In the genomic region with DNA sequence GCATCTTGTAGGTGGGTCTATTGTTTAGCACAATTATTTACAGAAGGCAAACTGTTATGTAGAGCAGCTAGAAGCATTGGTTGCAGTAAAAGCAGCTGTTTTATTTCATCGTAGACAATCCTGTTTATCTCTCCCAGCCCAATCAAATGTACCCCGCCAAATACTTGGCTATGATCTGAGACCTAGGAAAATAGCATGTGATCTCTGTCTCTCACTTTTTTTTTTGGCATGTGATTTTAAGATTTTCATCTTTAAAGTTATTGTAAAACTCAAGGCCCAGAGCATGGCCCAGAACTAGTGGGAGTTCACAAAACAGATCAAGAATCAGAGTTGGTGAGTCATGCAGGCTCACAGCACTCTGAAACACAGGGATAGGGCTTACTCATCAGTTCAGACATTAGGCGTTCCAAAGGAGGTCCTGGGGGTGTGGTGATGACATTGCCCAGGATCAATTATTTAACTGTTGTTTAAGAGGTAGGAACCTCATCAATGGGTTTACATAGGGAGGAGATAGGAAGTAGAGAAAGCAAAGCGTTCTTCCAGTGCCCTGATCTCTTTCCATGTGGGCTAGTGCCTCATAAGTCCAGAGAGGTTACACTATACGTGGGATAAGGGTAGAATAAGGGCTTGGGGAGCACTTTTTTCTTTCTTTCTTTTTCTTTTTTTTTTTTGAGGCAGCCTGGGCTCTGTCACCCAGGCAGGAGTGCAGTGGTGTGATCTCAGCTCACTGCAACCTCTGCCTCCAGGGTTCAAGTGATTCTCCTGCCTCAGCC, we compare ENCODE assay signal across 8 cellular contexts. TPM values are rescaled to one million over a fixed set of nuclear protein-coding genes. Genes with fewer than 3 reads are reported as not detected.
DNase-seq lines count a peak whose midpoint lies in the region; ATAC-seq and TF ChIP-seq lines count a peak whose summit lies in the region.

No MANE protein-coding gene starts in this region.

- DNase-seq in activated CD4-positive, alpha-beta T cell treated with anti-CD3 and anti-CD28 coated beads for 36 hours: peak; percentile 38
- DNase-seq in activated CD4-positive, alpha-beta T cell treated with anti-CD3 and anti-CD28 coated beads, Interleukin-2, amount 50 U/mL, for 4 hours: no peak
- DNase-seq in WTC11 (ENCODE audit: low spot score) (no peak), left ventricle myocardium superior (no peak), smooth muscle cell of the brain vasculature (ENCODE audit: low read depth, low spot score) (peak; percentile 55), NCI-H1930 (lab: John Stamatoyannopoulos, UW) (no peak)
- no peak for DNase-seq in stimulated activated naive CD4-positive, alpha-beta T cell (lab: John Stamatoyannopoulos, UW)

- H3K4me3 Mint-ChIP-seq in activated CD4-positive, alpha-beta T cell treated with anti-CD3 and anti-CD28 coated beads for 36 hours: no peak overlapping the region
- H3K4me3 Mint-ChIP-seq in WTC11: no peak overlapping the region

- peak; percentile 89 for ATAC-seq in activated CD4-positive, alpha-beta T cell treated with anti-CD3 and anti-CD28 coated beads for 36 hours
- ATAC-seq in WTC11 (peak; percentile 44), left ventricle myocardium superior (peak; percentile 85), HG02623 (IDR thresholded peaks at IDR 0.05; ENCODE audit: unreplicated experiment) (no peak)

- H3K9me3 Mint-ChIP-seq in activated CD4-positive, alpha-beta T cell treated with anti-CD3 and anti-CD28 coated beads for 36 hours (ENCODE audit: low read depth): no peaks in the 10 kb centered on the region
- H3K9me3 Mint-ChIP-seq in WTC11: peaks cover 12% of the 10 kb centered on the region

- POLR2A ChIA-PET in activated CD4-positive, alpha-beta T cell treated with anti-CD3 and anti-CD28 coated beads for 36 hours (lab: Charles Lee): interaction anchor here (0.7 kb wide), 1 partner anchor 387 kb away, joined by 14 read pairs; no protein-coding TSS in a partner anchor
- POLR2A ChIA-PET in WTC11 (lab: Charles Lee): no interaction called here

- peaks cover 13% of the 10 kb centered on the region for H3K4me1 Mint-ChIP-seq in activated CD4-positive, alpha-beta T cell treated with anti-CD3 and anti-CD28 coated beads for 36 hours
- peaks cover 23% of the 10 kb centered on the region for H3K4me1 Mint-ChIP-seq in WTC11

- no peak overlapping the region for H3K27ac Mint-ChIP-seq in activated CD4-positive, alpha-beta T cell treated with anti-CD3 and anti-CD28 coated beads for 36 hours
- H3K27ac Mint-ChIP-seq in WTC11: peak overlapping the region; percentile 50; the same call in 1 of the 2 replicates

- no peak for TF ChIP-seq CTCF in WTC11 (IDR thresholded peaks at IDR 0.05)

- CTCF ChIA-PET in activated CD4-positive, alpha-beta T cell treated with anti-CD3 and anti-CD28 coated beads for 36 hours (lab: Charles Lee): interaction anchor here (0.7 to 0.9 kb wide), 2 partner anchors 14 to 818 kb away, joined by 3 to 4 read pairs; no protein-coding TSS in a partner anchor
- CTCF ChIA-PET in WTC11 (lab: Charles Lee): interaction anchor here (0.5 to 1.1 kb wide), 7 partner anchors 19 to 267 kb away, joined by 3 to 8 read pairs (median 3); no protein-coding TSS in a partner anchor

- peaks cover 2% of the 10 kb centered on the region for H3K36me3 Mint-ChIP-seq in activated CD4-positive, alpha-beta T cell treated with anti-CD3 and anti-CD28 coated beads for 36 hours (ENCODE audit: low read depth)
- peaks cover 4% of the 10 kb centered on the region for H3K36me3 Mint-ChIP-seq in WTC11

- no peaks in the 10 kb centered on the region for H3K27me3 Mint-ChIP-seq in activated CD4-positive, alpha-beta T cell treated with anti-CD3 and anti-CD28 coated beads for 36 hours
- no peaks in the 10 kb centered on the region for H3K27me3 Mint-ChIP-seq in WTC11 (ENCODE audit: low read depth)

- intact Hi-C loops in activated CD4-positive, alpha-beta T cell treated with anti-CD3 and anti-CD28 coated beads for 36 hours (cut with DNase I, micrococcal nuclease): loop anchor here (5.0 kb wide), 2 partner anchors 84 to 184 kb away; a partner anchor contains a TSS
- intact Hi-C loops in left ventricle myocardium superior (cut with micrococcal nuclease): no loop called here

TF ChIP-seq in WTC11, 78 proteins besides CTCF, POLR2A, EP300 and RAD21:
- no peak for TF ChIP-seq JAZF1 (CRISPR knock-in tag; IDR thresholded peaks at IDR 0.05)
- no peak for TF ChIP-seq NR1H2 (CRISPR knock-in tag; IDR thresholded peaks at IDR 0.05)
- TF ChIP-seq, protein P1, sequence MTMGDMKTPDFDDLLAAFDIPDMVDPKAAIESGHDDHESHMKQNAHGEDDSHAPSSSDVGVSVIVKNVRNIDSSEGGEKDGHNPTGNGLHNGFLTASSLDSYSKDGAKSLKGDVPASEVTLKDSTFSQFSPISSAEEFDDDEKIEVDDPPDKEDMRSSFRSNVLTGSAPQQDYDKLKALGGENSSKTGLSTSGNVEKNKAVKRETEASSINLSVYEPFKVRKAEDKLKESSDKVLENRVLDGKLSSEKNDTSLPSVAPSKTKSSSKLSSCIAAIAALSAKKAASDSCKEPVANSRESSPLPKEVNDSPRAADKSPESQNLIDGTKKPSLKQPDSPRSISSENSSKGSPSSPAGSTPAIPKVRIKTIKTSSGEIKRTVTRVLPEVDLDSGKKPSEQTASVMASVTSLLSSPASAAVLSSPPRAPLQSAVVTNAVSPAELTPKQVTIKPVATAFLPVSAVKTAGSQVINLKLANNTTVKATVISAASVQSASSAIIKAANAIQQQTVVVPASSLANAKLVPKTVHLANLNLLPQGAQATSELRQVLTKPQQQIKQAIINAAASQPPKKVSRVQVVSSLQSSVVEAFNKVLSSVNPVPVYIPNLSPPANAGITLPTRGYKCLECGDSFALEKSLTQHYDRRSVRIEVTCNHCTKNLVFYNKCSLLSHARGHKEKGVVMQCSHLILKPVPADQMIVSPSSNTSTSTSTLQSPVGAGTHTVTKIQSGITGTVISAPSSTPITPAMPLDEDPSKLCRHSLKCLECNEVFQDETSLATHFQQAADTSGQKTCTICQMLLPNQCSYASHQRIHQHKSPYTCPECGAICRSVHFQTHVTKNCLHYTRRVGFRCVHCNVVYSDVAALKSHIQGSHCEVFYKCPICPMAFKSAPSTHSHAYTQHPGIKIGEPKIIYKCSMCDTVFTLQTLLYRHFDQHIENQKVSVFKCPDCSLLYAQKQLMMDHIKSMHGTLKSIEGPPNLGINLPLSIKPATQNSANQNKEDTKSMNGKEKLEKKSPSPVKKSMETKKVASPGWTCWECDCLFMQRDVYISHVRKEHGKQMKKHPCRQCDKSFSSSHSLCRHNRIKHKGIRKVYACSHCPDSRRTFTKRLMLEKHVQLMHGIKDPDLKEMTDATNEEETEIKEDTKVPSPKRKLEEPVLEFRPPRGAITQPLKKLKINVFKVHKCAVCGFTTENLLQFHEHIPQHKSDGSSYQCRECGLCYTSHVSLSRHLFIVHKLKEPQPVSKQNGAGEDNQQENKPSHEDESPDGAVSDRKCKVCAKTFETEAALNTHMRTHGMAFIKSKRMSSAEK (CRISPR knock-in tag; IDR thresholded peaks at IDR 0.05; ENCODE audit: borderline replicate concordance): no peak
- no peak for TF ChIP-seq ZNF121 (CRISPR knock-in tag; IDR thresholded peaks at IDR 0.05)
- TF ChIP-seq, protein P2, sequence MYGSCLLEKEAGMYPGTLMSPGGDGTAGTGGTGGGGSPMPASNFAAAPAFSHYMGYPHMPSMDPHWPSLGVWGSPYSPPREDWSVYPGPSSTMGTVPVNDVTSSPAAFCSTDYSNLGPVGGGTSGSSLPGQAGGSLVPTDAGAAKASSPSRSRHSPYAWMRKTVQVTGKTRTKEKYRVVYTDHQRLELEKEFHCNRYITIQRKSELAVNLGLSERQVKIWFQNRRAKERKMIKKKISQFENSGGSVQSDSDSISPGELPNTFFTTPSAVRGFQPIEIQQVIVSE (CRISPR knock-in tag; IDR thresholded peaks at IDR 0.05; ENCODE audit: borderline replicate concordance): no peak
- no peak for TF ChIP-seq NFE2L1 (CRISPR knock-in tag; IDR thresholded peaks at IDR 0.05)
- TF ChIP-seq, protein P3, sequence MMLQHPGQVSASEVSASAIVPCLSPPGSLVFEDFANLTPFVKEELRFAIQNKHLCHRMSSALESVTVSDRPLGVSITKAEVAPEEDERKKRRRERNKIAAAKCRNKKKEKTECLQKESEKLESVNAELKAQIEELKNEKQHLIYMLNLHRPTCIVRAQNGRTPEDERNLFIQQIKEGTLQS (CRISPR knock-in tag; conservative IDR thresholded peaks at IDR 0.05): no peak
- no peak for TF ChIP-seq RELA (CRISPR knock-in tag; IDR thresholded peaks at IDR 0.05; ENCODE audit: borderline replicate concordance)
- no peak for TF ChIP-seq GRHL2 (CRISPR knock-in tag; IDR thresholded peaks at IDR 0.05; ENCODE audit: insufficient replicate concordance, severe bottlenecking)
- TF ChIP-seq HMGA2 (CRISPR knock-in tag; IDR thresholded peaks at IDR 0.05): no peak
- no peak for TF ChIP-seq GTF2I (CRISPR knock-in tag; conservative IDR thresholded peaks at IDR 0.05)
- no peak for TF ChIP-seq ZNF423 (CRISPR knock-in tag; IDR thresholded peaks at IDR 0.05)
- TF ChIP-seq MYBL2 (CRISPR knock-in tag; IDR thresholded peaks at IDR 0.05): no peak
- no peak for TF ChIP-seq ELF4 (CRISPR knock-in tag; IDR thresholded peaks at IDR 0.05; ENCODE audit: low read depth)
- no peak for TF ChIP-seq GABPB1 (CRISPR knock-in tag; IDR thresholded peaks at IDR 0.05)
- TF ChIP-seq NFYB (CRISPR knock-in tag; conservative IDR thresholded peaks at IDR 0.05; ENCODE audit: low read depth): no peak
- TF ChIP-seq, protein P4, sequence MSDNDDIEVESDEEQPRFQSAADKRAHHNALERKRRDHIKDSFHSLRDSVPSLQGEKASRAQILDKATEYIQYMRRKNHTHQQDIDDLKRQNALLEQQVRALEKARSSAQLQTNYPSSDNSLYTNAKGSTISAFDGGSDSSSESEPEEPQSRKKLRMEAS (CRISPR knock-in tag; IDR thresholded peaks at IDR 0.05): no peak

RNA-seq across cellular contexts. Expression of a gene that starts 40.3 kb away (rescaled TPM):
- total RNA-seq in activated CD4-positive, alpha-beta T cell treated with anti-CD3 and anti-CD28 coated beads for 36 hours: 1 to 10 TPM; 2.5 to 2.6 TPM
- 1.2 to 1.3 TPM (median 1.2 TPM) in 3 replicates for total RNA-seq in WTC11 (2021)
- total RNA-seq in left ventricle myocardium superior: 0.55 TPM

Comparison
In these comparisons a context has a peak if more than half of its experiments do, and no peak if none do; other contexts are left out.
1. DNase-seq: peak in activated CD4-positive, alpha-beta T cell treated with anti-CD3 and anti-CD28 coated beads for 36 hours (single experiment) and smooth muscle cell of the brain vasculature (single experiment); none in activated CD4-positive, alpha-beta T cell treated with anti-CD3 and anti-CD28 coated beads, Interleukin-2, amount 50 U/mL, for 4 hours (0 of 2), WTC11 (single experiment), left ventricle myocardium superior (single experiment), NCI-H1930 (0 of 2) and stimulated activated naive CD4-positive, alpha-beta T cell (0 of 6).